In genomic region chr11:12812849-12813248, GRCh38 we compare ENCODE assay signal across 14 cellular contexts.
DNase-seq lines count a peak whose midpoint lies in the region; ATAC-seq and TF ChIP-seq lines count a peak whose summit lies in the region.
"Had no signal": no experiment of that assay in that cellular context is flagged by ENCODE, and none has a peak within 500 bp of the region (broad histone marks: within the 10 kb centered on the region; RNA-seq: fewer than 3 reads in every experiment).

No MANE protein-coding gene starts in this region.

- dilution Hi-C loops in IMR-90 (cut with HindIII; ENCODE audit: low sequenced_read_pairs, unreplicated experiment), result no loop called here

- H4K8ac ChIP-seq in IMR-90 (ENCODE audit: low read depth in 2 of 2, low read length in 2 of 2), result no peak overlapping the region

- H3K14ac ChIP-seq in IMR-90 (replicated peaks; ENCODE audit: low read depth, low read length), result peak overlapping the region; percentile 10; the same call in 1 of the 2 replicates

- H2BK5ac ChIP-seq in IMR-90 (ENCODE audit: low read depth, low read length, poor library complexity, severe bottlenecking), result no peak overlapping the region

- H3K27ac ChIP-seq in IMR-90 (ENCODE audit: insufficient read depth, low read length) (no peak overlapping the region), right cardiac atrium (ENCODE audit: low read length) (peak overlapping the region; percentile 11), gastrocnemius medialis (peak overlapping the region; percentile 83 to 91 (median 87))
- H3K27ac ChIP-seq: upper lobe of right lung had no signal

- BruUV-seq in IMR-90 (replicated peaks; lab: Mats Ljungman, UMichigan), result no TSS peak

- CTCF ChIA-PET in IMR-90 (lab: Yijun Ruan, JAX), result interaction anchor here (1.1 kb wide), 1 partner anchor 526 kb away, joined by 3 read pairs; no protein-coding TSS in a partner anchor

- TF ChIP-seq POLR2A in IMR-90 (IDR thresholded peaks at IDR 0.05; ENCODE audit: low read depth, low read length) (no peak), gastrocnemius medialis (IDR thresholded peaks at IDR 0.05) (no peak)

- TF ChIP-seq CTCF in IMR-90 (conservative IDR thresholded peaks at IDR 0.05; ENCODE audit: low read depth, low read length), result no peak
- no peak for TF ChIP-seq CTCF in gastrocnemius medialis (IDR thresholded peaks at IDR 0.05 in 4 of 5, conservative IDR thresholded peaks at IDR 0.05 in 1 of 5)

- H4K20me1 ChIP-seq in IMR-90 (ENCODE audit: insufficient read depth, low read length), result peaks cover 99% of the 10 kb centered on the region

- intact Hi-C loops in IMR-90 (cut with micrococcal nuclease) (loop anchor here (2.0 kb wide), 1 partner anchor 134 kb away; no protein-coding TSS in a partner anchor), right cardiac atrium (cut with DNase I) (loop anchor here in 2 of 4 donors (5.0 to 10.0 kb wide), 2 partner anchors 118 to 136 kb away; no protein-coding TSS in a partner anchor), gastrocnemius medialis (cut with DNase I; ENCODE audit: low total_unique reads) (loop anchor here (10.0 kb wide), 1 partner anchor 208 kb away; no protein-coding TSS in a partner anchor)

- H3K4me3 ChIP-seq in IMR-90 (ENCODE audit: insufficient read depth, low read depth, low read length), result no peak overlapping the region
- H3K4me3 ChIP-seq in right cardiac atrium (ENCODE audit: low read length), result no peak overlapping the region
- H3K4me3 ChIP-seq in gastrocnemius medialis, result no peak overlapping the region
- H3K4me3 ChIP-seq: prostate gland, upper lobe of right lung had no signal

- no peak overlapping the region for H3K9ac ChIP-seq in IMR-90 (ENCODE audit: low read depth, low read length)

- H3K4me2 ChIP-seq in IMR-90 (ENCODE audit: low read depth, low read length), result no peak overlapping the region

- peaks cover 70% of the 10 kb centered on the region for H3K9me1 ChIP-seq in IMR-90 (ENCODE audit: insufficient read depth, low read length)

- in situ Hi-C loops in IMR-90 (cut with MboI; ENCODE audit: low sequenced_read_pairs), result no loop called here
- in situ Hi-C loops in gastrocnemius medialis (cut with MboI; ENCODE audit: low sequenced_read_pairs in 4 of 4), result loop anchor here in 3 of 4 donors (10.0 to 25.0 kb wide), 2 partner anchors 126 to 138 kb away; partner anchors contain the start of gene TEAD1 (in 1 of the 3)

- no peak overlapping the region for H3K4ac ChIP-seq in IMR-90 (ENCODE audit: low read depth, low read length)

- TF ChIP-seq RAD21 in IMR-90 (IDR thresholded peaks at IDR 0.05; ENCODE audit: low read length), result no peak

- no peak overlapping the region for H4K91ac ChIP-seq in IMR-90 (ENCODE audit: insufficient read depth, low read depth, low read length)

- no peak overlapping the region for H2BK120ac ChIP-seq in IMR-90 (ENCODE audit: low read depth, low read length)

- H2BK15ac ChIP-seq in IMR-90 (ENCODE audit: low read depth, low read length), result no peak overlapping the region

- no peak overlapping the region for H4K5ac ChIP-seq in IMR-90 (ENCODE audit: low read depth, low read length)

- H2AK9ac ChIP-seq in IMR-90 (replicated peaks; ENCODE audit: low read depth, low read length, poor library complexity), result peak overlapping the region; percentile 7

- DNase-seq in IMR-90 (no peak), amniotic epithelial cell (ENCODE audit: low read depth) (peak; percentile 50), right cardiac atrium (peak in 2 of 3 donors; percentile 60 to 63), gastrocnemius medialis (no peak), kidney glomerular epithelial cell (lab: John Stamatoyannopoulos, UW) (no peak), MV-4-11 (lab: John Stamatoyannopoulos, UW) (no peak)
- no peak for DNase-seq in activated CD4-positive, alpha-beta T cell treated with anti-CD3 and anti-CD28 coated beads, Interleukin-2, amount 50 U/mL, for 4 hours
- DNase-seq: activated CD4-positive, alpha-beta T cell treated with anti-CD3 and anti-CD28 coated beads for 36 hours; activated T-cell treated with anti-CD3 and anti-CD28 coated beads, Interleukin-2, amount 50 U/mL, for 4 hours; NCI-H1092 treated with DMSO at 0.1 percent for 48 hours; stimulated activated CD4-positive, alpha-beta T cell treated with anti-CD3 and anti-CD28 coated beads, Interleukin-1b, Interleukin-23, amount 100 ng/mL, for 48 hours; upper lobe of right lung had no signal

- peak overlapping the region; percentile 64; the same call in 1 of the 2 replicates for H2AK5ac ChIP-seq in IMR-90 (ENCODE audit: low read depth, low read length)

- peaks cover 6% of the 10 kb centered on the region for H3K36me3 ChIP-seq in IMR-90 (ENCODE audit: control insufficient read depth, insufficient read depth, low read length)
- H3K36me3 ChIP-seq in gastrocnemius medialis, result no peaks in the 10 kb centered on the region
- H3K36me3 ChIP-seq: prostate gland, upper lobe of right lung had no signal

- H3K18ac ChIP-seq in IMR-90 (ENCODE audit: low read depth, low read length), result no peak overlapping the region; the same call in 1 of the 2 replicates

- no peak overlapping the region for H3K56ac ChIP-seq in IMR-90 (ENCODE audit: extremely low read depth, insufficient read depth, low read length)

- ATAC-seq in IMR-90 (ENCODE audit: low read depth), result no peak
- ATAC-seq in right cardiac atrium, result peak; percentile 34 to 44
- ATAC-seq in gastrocnemius medialis, result no peak
- no peak for ATAC-seq in GM21515 (IDR thresholded peaks at IDR 0.05; ENCODE audit: unreplicated experiment)
- ATAC-seq: activated CD4-positive, alpha-beta T cell treated with anti-CD3 and anti-CD28 coated beads for 36 hours; activated T-cell treated with anti-CD3 and anti-CD28 coated beads, Interleukin-2, amount 50 U/mL, for 4 hours had no signal

- peaks cover 50 to 100% of the 10 kb centered on the region in 2 experiments for H3K79me1 ChIP-seq in IMR-90 (ENCODE audit: low read depth in 1 of 2, low read length in 2 of 2)

- no peak overlapping the region for H2BK20ac ChIP-seq in IMR-90 (ENCODE audit: low read depth, low read length)

- H3K27me3 ChIP-seq in IMR-90 (ENCODE audit: control insufficient read depth, insufficient read depth, low read length) (no peaks in the 10 kb centered on the region), right cardiac atrium (ENCODE audit: control insufficient read depth, insufficient read depth) (no peaks in the 10 kb centered on the region), gastrocnemius medialis (no peaks in the 10 kb centered on the region)
- H3K27me3 ChIP-seq: upper lobe of right lung had no signal

- peaks cover 52% of the 10 kb centered on the region for H3K4me1 ChIP-seq in IMR-90 (ENCODE audit: control insufficient read depth, insufficient read depth, low read length)
- H3K4me1 ChIP-seq in right cardiac atrium (ENCODE audit: control insufficient read depth, insufficient read depth, low read length), result peaks cover 37% of the 10 kb centered on the region
- peaks cover 78 to 86% of the 10 kb centered on the region in 2 donors for H3K4me1 ChIP-seq in gastrocnemius medialis

- POLR2A ChIA-PET in IMR-90 (lab: Charles Lee; ENCODE audit: unreplicated experiment), result interaction anchor here (0.6 kb wide), 2 partner anchors 20 to 85 kb away, joined by 3 read pairs; no protein-coding TSS in a partner anchor

- no peaks in the 10 kb centered on the region for H3K9me3 ChIP-seq in IMR-90 (ENCODE audit: control insufficient read depth, insufficient read depth, low read length)
- no peaks in the 10 kb centered on the region for H3K9me3 ChIP-seq in right cardiac atrium (ENCODE audit: control insufficient read depth, low read length)
- no peaks in the 10 kb centered on the region for H3K9me3 ChIP-seq in gastrocnemius medialis
- H3K9me3 ChIP-seq: prostate gland, upper lobe of right lung had no signal

- whole genome bisulfite sequencing in IMR-90 (ENCODE audit: extremely low coverage in 2 of 2, insufficient read length in 1 of 2), 2 experiments, result 26% methylated on average over 3 of the region's 4 CpGs; no CpG with 5 or more reads in 1 of the 2 experiments
- WGBS in right cardiac atrium, result 30% methylated on average over 4 of the region's 4 CpGs

- no peak overlapping the region for H2AFZ ChIP-seq in IMR-90 (replicated peaks; ENCODE audit: low read length, poor library complexity)

- peak overlapping the region; percentile 20; the same call in 1 of the 2 replicates for H3K23ac ChIP-seq in IMR-90 (ENCODE audit: low read depth, low read length)

TF ChIP-seq in IMR-90, 13 proteins besides CTCF, POLR2A, EP300 and RAD21:
- no peak for TF ChIP-seq USF2 (IDR thresholded peaks at IDR 0.05; ENCODE audit: low read depth, low read length)
- no peak for TF ChIP-seq FOS (IDR thresholded peaks at IDR 0.05; ENCODE audit: low read depth, low read length)
- no peak for TF ChIP-seq NFE2L2 (IDR thresholded peaks at IDR 0.05; ENCODE audit: low read depth, low read length)
- no peak for TF ChIP-seq CEBPB (IDR thresholded peaks at IDR 0.05; ENCODE audit: low read depth, low read length)
- no peak for TF ChIP-seq BHLHE40 (IDR thresholded peaks at IDR 0.05; ENCODE audit: low read depth, low read length)
- TF ChIP-seq SMC3 (IDR thresholded peaks at IDR 0.05; ENCODE audit: low read depth, low read length), result no peak
- TF ChIP-seq CHD1 (IDR thresholded peaks at IDR 0.05; ENCODE audit: low read depth, low read length), result no peak
- TF ChIP-seq RFX5 (IDR thresholded peaks at IDR 0.05; ENCODE audit: low read depth, low read length), result no peak
- TF ChIP-seq MAZ (IDR thresholded peaks at IDR 0.05; ENCODE audit: borderline replicate concordance, low read depth, low read length), result no peak
- no peak for TF ChIP-seq MAFK (IDR thresholded peaks at IDR 0.05; ENCODE audit: low read depth, low read length)
- TF ChIP-seq RCOR1 (IDR thresholded peaks at IDR 0.05; ENCODE audit: insufficient replicate concordance, low read length), result no peak
- TF ChIP-seq ELK1 (IDR thresholded peaks at IDR 0.05; ENCODE audit: borderline replicate concordance, low read depth, low read length), result no peak
- TF ChIP-seq MXI1 (IDR thresholded peaks at IDR 0.05; ENCODE audit: borderline replicate concordance, low read depth, low read length), result no peak

Comparison
In these comparisons a context has a peak if more than half of its experiments do, and no peak if none do; other contexts are left out.
1. ATAC-seq: peak in right cardiac atrium (2 of 2); none in IMR-90 (single experiment), gastrocnemius medialis (0 of 2) and GM21515 (single experiment).
2. DNase-seq: peak in amniotic epithelial cell (single experiment) and right cardiac atrium (2 of 3); none in IMR-90 (single experiment), gastrocnemius medialis (0 of 2), kidney glomerular epithelial cell (single experiment), activated CD4-positive, alpha-beta T cell treated with anti-CD3 and anti-CD28 coated beads, Interleukin-2, amount 50 U/mL, for 4 hours (0 of 2) and MV-4-11 (single experiment).